ENCODE assay signal across 1 cellular context in genomic region chr2:219552382-219553167, GRCh38.
TF ChIP-seq lines count a peak whose summit lies in the region.

No MANE protein-coding gene starts in this region.

TF ChIP-seq in IMR-90, 13 proteins besides CTCF, POLR2A, EP300 and RAD21:
- TF ChIP-seq SMC3 (IDR thresholded peaks at IDR 0.05; ENCODE audit: low read depth, low read length) (no peak), MXI1 (IDR thresholded peaks at IDR 0.05; ENCODE audit: borderline replicate concordance, low read depth, low read length) (peak; percentile 85; the same call in 1 of the 2 replicates), CHD1 (IDR thresholded peaks at IDR 0.05; ENCODE audit: low read depth, low read length) (no peak), RCOR1 (IDR thresholded peaks at IDR 0.05; ENCODE audit: insufficient replicate concordance, low read length) (no peak), BHLHE40 (IDR thresholded peaks at IDR 0.05; ENCODE audit: low read depth, low read length) (peak; percentile 40; the same call in 1 of the 2 replicates), MAZ (IDR thresholded peaks at IDR 0.05; ENCODE audit: borderline replicate concordance, low read depth, low read length) (peak; percentile 9; the same call in 1 of the 2 replicates), FOS (IDR thresholded peaks at IDR 0.05; ENCODE audit: low read depth, low read length) (no peak), MAFK (IDR thresholded peaks at IDR 0.05; ENCODE audit: low read depth, low read length) (no peak)
